12 cellular contexts compared by ENCODE assay signal in the genomic region with DNA sequence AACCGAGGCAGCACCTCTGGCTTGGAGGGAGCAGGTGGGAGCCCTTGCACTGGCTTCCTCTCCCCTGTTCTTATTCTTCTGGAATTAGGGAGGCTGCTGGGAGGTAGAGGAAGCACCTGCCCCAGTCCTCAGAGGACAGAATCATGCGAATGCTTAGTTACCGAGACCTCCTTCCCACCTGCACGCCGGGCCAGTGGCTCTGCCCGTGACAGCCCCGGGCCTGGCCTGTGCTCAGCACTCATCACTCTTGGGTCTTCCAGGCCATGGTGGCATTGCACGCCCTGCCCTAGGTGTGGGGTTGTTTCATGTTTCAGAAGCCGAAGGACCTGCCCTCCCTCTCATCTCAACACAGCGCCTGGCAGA. TPM values are rescaled to one million over a fixed set of nuclear protein-coding genes. Genes with fewer than 3 reads are reported as not detected.
DNase-seq lines count a peak whose midpoint lies in the region; ATAC-seq, FAIRE-seq and TF ChIP-seq lines count a peak whose summit lies in the region.
"Had no signal": no experiment of that assay in that cellular context is flagged by ENCODE, and none has a peak within 500 bp of the region (broad histone marks: within the 10 kb centered on the region; RNA-seq: fewer than 3 reads in every experiment).

No MANE protein-coding gene starts in this region.

- H3K4me2 ChIP-seq in K562 (ENCODE audit: insufficient read depth, low read length), result peak overlapping the region; percentile 45; the same call in 1 of the 2 replicates

- H2AFZ ChIP-seq in K562 (ENCODE audit: low read depth, low read length), result peak overlapping the region; percentile 69

- CTCF ChIA-PET in K562 (lab: Yijun Ruan, JAX; ENCODE audit: low intra/inter-chr PET ratio), result no interaction called here

- intact Hi-C loops in K562 (cut with micrococcal nuclease), result no loop called here

- TF ChIP-seq POLR2A in K562 (conservative IDR thresholded peaks at IDR 0.05), result no peak

- H3K9ac ChIP-seq in K562 (ENCODE audit: insufficient read depth in 1 of 2, low read depth in 2 of 2, low read length in 2 of 2), result peak overlapping the region in 1 of 2 experiments; percentile 57; a peak in 2 of 4 replicates

- no peaks in the 10 kb centered on the region for H3K9me3 Mint-ChIP-seq in activated T-cell treated with anti-CD3 and anti-CD28 coated beads, Interleukin-2, amount 50 U/mL, for 24 hours
- H3K9me3 Mint-ChIP-seq in stimulated activated naive B cell treated with anti-CD40 and anti-IgM and Interleukin-4, amounts not matched to agents 10 μg/mL and 1 μg/mL and 100 μg/mL, for 72 hours, result peaks cover 0 to 1% of the 10 kb centered on the region in 2 donors

- H4K20me1 ChIP-seq in K562 (replicated peaks; ENCODE audit: control insufficient read depth, insufficient read depth, low read length), result 0 out of 2 replicates have a peak, but pooled peaks cover 8% of the 10 kb centered on the region

- peak overlapping the region; percentile 90 for H3K27ac Mint-ChIP-seq in activated T-cell treated with anti-CD3 and anti-CD28 coated beads, Interleukin-2, amount 50 U/mL, for 24 hours
- H3K27ac Mint-ChIP-seq in stimulated activated naive B cell treated with anti-CD40 and anti-IgM and Interleukin-4, amounts not matched to agents 10 μg/mL and 1 μg/mL and 100 μg/mL, for 72 hours, result peak overlapping the region; percentile 95

- in situ Hi-C loops in K562 (cut with MboI), result no loop called here

- TF ChIP-seq EP300 in K562 (IDR thresholded peaks at IDR 0.05; ENCODE audit: low read length), result no peak

- no peaks in the 10 kb centered on the region for H3K36me3 ChIP-seq in K562 (ENCODE audit: control insufficient read depth, insufficient read depth, low read length)
- H3K36me3 ChIP-seq: right lobe of liver had no signal

- 59% methylated on average over 10 of the region's 10 CpGs for WGBS in K562 (ENCODE audit: insufficient coverage, low coverage, missing lambda C conversion rate)

- TF ChIP-seq CTCF in K562 (IDR thresholded peaks at IDR 0.05 in 2 of 3, conservative IDR thresholded peaks at IDR 0.05 in 1 of 3; ENCODE audit: insufficient read depth in 2 of 3, low read depth in 1 of 3, low read length in 3 of 3), result no peak

- peak; percentile 6 for FAIRE-seq in K562 (lab: Jason Lieb, UNC)
- FAIRE-seq: colon had no signal

- no peak overlapping the region for H3K27ac ChIP-seq in K562 (ENCODE audit: extremely low read depth, low read depth, low read length)
- H3K27ac ChIP-seq: right lobe of liver had no signal

- H3K4me3 Mint-ChIP-seq in activated T-cell treated with anti-CD3 and anti-CD28 coated beads, Interleukin-2, amount 50 U/mL, for 24 hours, result peak overlapping the region; percentile 69
- peak overlapping the region; percentile 1 to 61 for H3K4me3 Mint-ChIP-seq in stimulated activated naive B cell treated with anti-CD40 and anti-IgM and Interleukin-4, amounts not matched to agents 10 μg/mL and 1 μg/mL and 100 μg/mL, for 72 hours

- no peak overlapping the region for H3K4me3 ChIP-seq in K562
- H3K4me3 ChIP-seq: right lobe of liver had no signal

- BruUV-seq in K562 (replicated peaks; lab: Mats Ljungman, UMichigan), result no TSS peak

- H3K27me3 ChIP-seq in K562 (ENCODE audit: control insufficient read depth in 2 of 2, insufficient read depth in 2 of 2, low read length in 2 of 2), result peaks cover 20 to 65% of the 10 kb centered on the region in 2 experiments; a peak in 4 of 5 replicates
- H3K27me3 ChIP-seq: right lobe of liver had no signal

- H3K36me3 Mint-ChIP-seq in activated T-cell treated with anti-CD3 and anti-CD28 coated beads, Interleukin-2, amount 50 U/mL, for 24 hours (ENCODE audit: low read depth), result no peaks in the 10 kb centered on the region
- H3K36me3 Mint-ChIP-seq in stimulated activated naive B cell treated with anti-CD40 and anti-IgM and Interleukin-4, amounts not matched to agents 10 μg/mL and 1 μg/mL and 100 μg/mL, for 72 hours, result no peaks in the 10 kb centered on the region

- no peaks in the 10 kb centered on the region for H3K79me2 ChIP-seq in K562 (ENCODE audit: control insufficient read depth, insufficient read depth, low read length)

- no peaks in the 10 kb centered on the region for H3K9me1 ChIP-seq in K562 (ENCODE audit: control insufficient read depth, insufficient read depth, low read length)

- H3K27me3 Mint-ChIP-seq in activated T-cell treated with anti-CD3 and anti-CD28 coated beads, Interleukin-2, amount 50 U/mL, for 24 hours, result peaks cover 47% of the 10 kb centered on the region
- H3K27me3 Mint-ChIP-seq in stimulated activated naive B cell treated with anti-CD40 and anti-IgM and Interleukin-4, amounts not matched to agents 10 μg/mL and 1 μg/mL and 100 μg/mL, for 72 hours, result peaks cover 73 to 87% of the 10 kb centered on the region in 2 donors

- no peaks in the 10 kb centered on the region for H3K9me3 ChIP-seq in K562 (replicated peaks; ENCODE audit: control insufficient read depth, insufficient read depth, low read depth, low read length)
- H3K9me3 ChIP-seq: right lobe of liver had no signal

- peak; percentile 38 for ATAC-seq in HG03342 (IDR thresholded peaks at IDR 0.05; ENCODE audit: unreplicated experiment)
- peak; percentile 10; the same call in 2 of the 3 replicates for ATAC-seq in K562
- no peak for ATAC-seq in stimulated activated naive B cell treated with anti-CD40 and anti-IgM and Interleukin-4, amounts not matched to agents 10 μg/mL and 1 μg/mL and 100 μg/mL, for 72 hours (replicated peaks)
- no peak for ATAC-seq in GM19397 (IDR thresholded peaks at IDR 0.05; ENCODE audit: unreplicated experiment)
- ATAC-seq in HG02642 (IDR thresholded peaks at IDR 0.05; ENCODE audit: poor library complexity, unreplicated experiment), result no peak
- ATAC-seq: right lobe of liver, SK-N-SH treated with all-trans-retinoic acid at 6 μM for 48 hours had no signal

- POLR2A ChIA-PET in K562 (lab: Yijun Ruan, JAX), result no interaction called here

- peaks cover 18 to 67% of the 10 kb centered on the region in 2 experiments for H3K4me1 ChIP-seq in K562 (replicated peaks in 1 of 2; ENCODE audit: control insufficient read depth in 2 of 2, insufficient read depth in 2 of 2, low read length in 2 of 2)
- H3K4me1 ChIP-seq: right lobe of liver had no signal

- H3K4me1 Mint-ChIP-seq in activated T-cell treated with anti-CD3 and anti-CD28 coated beads, Interleukin-2, amount 50 U/mL, for 24 hours (ENCODE audit: low read depth), result peaks cover 30% of the 10 kb centered on the region
- peaks cover 24 to 50% of the 10 kb centered on the region in 2 donors for H3K4me1 Mint-ChIP-seq in stimulated activated naive B cell treated with anti-CD40 and anti-IgM and Interleukin-4, amounts not matched to agents 10 μg/mL and 1 μg/mL and 100 μg/mL, for 72 hours

- TF ChIP-seq RAD21 in K562 (CRISPR knock-in tag; conservative IDR thresholded peaks at IDR 0.05 in 1 of 2, IDR thresholded peaks at IDR 0.05 in 1 of 2), result no peak

- DNase-seq in activated T-cell treated with anti-CD3 and anti-CD28 coated beads, Interleukin-2, amount 50 U/mL, for 24 hours, result no peak
- no peak for DNase-seq in activated T-cell treated with anti-CD3 and anti-CD28 coated beads, Interleukin-2, amount 50 U/mL, for 1 hour
- DNase-seq in K562 (ENCODE audit: extremely low read depth in 1 of 4, low spot score in 3 of 4) (no peak), COR-L47 (lab: John Stamatoyannopoulos, UW) (no peak)
- DNase-seq in stimulated activated naive B cell treated with anti-CD40 and anti-IgM and Interleukin-4, amounts not matched to agents 10 μg/mL and 1 μg/mL and 100 μg/mL, for 72 hours, result no peak
- DNase-seq: NCI-H748 treated with DMSO at 0.1 percent for 48 hours, right lobe of liver had no signal

TF ChIP-seq in K562, 482 proteins besides CTCF, POLR2A, EP300 and RAD21 (continues in another document):
- TF ChIP-seq, protein P1, sequence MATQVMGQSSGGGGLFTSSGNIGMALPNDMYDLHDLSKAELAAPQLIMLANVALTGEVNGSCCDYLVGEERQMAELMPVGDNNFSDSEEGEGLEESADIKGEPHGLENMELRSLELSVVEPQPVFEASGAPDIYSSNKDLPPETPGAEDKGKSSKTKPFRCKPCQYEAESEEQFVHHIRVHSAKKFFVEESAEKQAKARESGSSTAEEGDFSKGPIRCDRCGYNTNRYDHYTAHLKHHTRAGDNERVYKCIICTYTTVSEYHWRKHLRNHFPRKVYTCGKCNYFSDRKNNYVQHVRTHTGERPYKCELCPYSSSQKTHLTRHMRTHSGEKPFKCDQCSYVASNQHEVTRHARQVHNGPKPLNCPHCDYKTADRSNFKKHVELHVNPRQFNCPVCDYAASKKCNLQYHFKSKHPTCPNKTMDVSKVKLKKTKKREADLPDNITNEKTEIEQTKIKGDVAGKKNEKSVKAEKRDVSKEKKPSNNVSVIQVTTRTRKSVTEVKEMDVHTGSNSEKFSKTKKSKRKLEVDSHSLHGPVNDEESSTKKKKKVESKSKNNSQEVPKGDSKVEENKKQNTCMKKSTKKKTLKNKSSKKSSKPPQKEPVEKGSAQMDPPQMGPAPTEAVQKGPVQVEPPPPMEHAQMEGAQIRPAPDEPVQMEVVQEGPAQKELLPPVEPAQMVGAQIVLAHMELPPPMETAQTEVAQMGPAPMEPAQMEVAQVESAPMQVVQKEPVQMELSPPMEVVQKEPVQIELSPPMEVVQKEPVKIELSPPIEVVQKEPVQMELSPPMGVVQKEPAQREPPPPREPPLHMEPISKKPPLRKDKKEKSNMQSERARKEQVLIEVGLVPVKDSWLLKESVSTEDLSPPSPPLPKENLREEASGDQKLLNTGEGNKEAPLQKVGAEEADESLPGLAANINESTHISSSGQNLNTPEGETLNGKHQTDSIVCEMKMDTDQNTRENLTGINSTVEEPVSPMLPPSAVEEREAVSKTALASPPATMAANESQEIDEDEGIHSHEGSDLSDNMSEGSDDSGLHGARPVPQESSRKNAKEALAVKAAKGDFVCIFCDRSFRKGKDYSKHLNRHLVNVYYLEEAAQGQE (CRISPR knock-in tag; IDR thresholded peaks at IDR 0.05; ENCODE audit: low read depth), result 0 out of 2 replicates have a peak, but pooled peaks have one; percentile 19

RNA-seq across cellular contexts. Expression of a gene that starts 45.3 kb away (rescaled TPM):
- total RNA-seq in K562 (2011; cell fraction: chromatin; rRNA removed; ENCODE audit: low replicate concordance), result 0.55 and 2.0 TPM in 2 replicates
- total RNA-seq in K562 (2011; cell fraction: nucleolus; rRNA removed), result 0.67 and 1.7 TPM in 2 replicates
- total RNA-seq in K562 (2011; cell fraction: nucleoplasm; rRNA removed), result 0.37 TPM in 1 of 2 replicates, not detected in the other
- 0.12 and 0.64 TPM in 2 replicates for total RNA-seq in K562 (2014; rRNA removed)
- not detected in 2 replicates for total RNA-seq in K562 (2014; rRNA removed; fragmentation: Illumina TruSeq; extraction: Trizol)
- total RNA-seq in K562 (2015; rRNA removed; fragmentation: Illumina TruSeq; extraction: Trizol), result not detected in 2 replicates
- 0.35 and 0.38 TPM in 2 replicates for total RNA-seq in K562 (2021)
- polyA plus RNA-seq in K562 (2011; rRNA removed), result 0.20 and 0.65 TPM in 2 replicates
- 0.29 TPM in 1 of 2 replicates, not detected in the other for polyA plus RNA-seq in K562 (2011; cell fraction: cytosol; rRNA removed)
- polyA plus RNA-seq in K562 (2011; cell fraction: nucleus; rRNA removed), result 3.0 and 5.0 TPM in 2 replicates
- 0.16 and 0.98 TPM in 2 replicates for polyA plus RNA-seq in K562 (2012)
- polyA plus RNA-seq in K562 (2014; fragmentation: Illumina TruSeq; extraction: Trizol), result not detected in 2 replicates
- not detected for polyA plus RNA-seq in K562 (2014; fragmentation: Nextera tagmentation; extraction: Ambion mirVana)
- polyA plus RNA-seq in K562 (2014; rRNA removed), result 0.09 TPM in 1 of 2 replicates, not detected in the other
- not detected in 2 replicates for polyA minus RNA-seq in K562 (2011; rRNA and poly(A)+ RNA removed)
- 1.3 TPM in 1 of 2 replicates, not detected in the other for polyA minus RNA-seq in K562 (2011; cell fraction: cytosol; rRNA and poly(A)+ RNA removed)
- 1.00 and 1.3 TPM in 2 replicates for polyA minus RNA-seq in K562 (2011; cell fraction: nucleus; rRNA and poly(A)+ RNA removed)

Comparison
In these comparisons a context has a peak if more than half of its experiments do, and no peak if none do; other contexts are left out.
1. ATAC-seq: peak in HG03342 (single experiment) and K562 (single experiment); none in stimulated activated naive B cell treated with anti-CD40 and anti-IgM and Interleukin-4, amounts not matched to agents 10 μg/mL and 1 μg/mL and 100 μg/mL, for 72 hours (0 of 2), GM19397 (single experiment) and HG02642 (single experiment).